ENCODE assay signal across 1 cellular context in genomic region chr18:34659579-34660517, GRCh38.
TF ChIP-seq lines count a peak whose summit lies in the region.

No MANE protein-coding gene starts in this region.

TF ChIP-seq in HEK293, 187 proteins besides CTCF, POLR2A, EP300 and RAD21 (continued from another document and continues in another):
- no peak for TF ChIP-seq ZNF518A (tag by site-specific recombination; conservative IDR thresholded peaks at IDR 0.05; ENCODE audit: low read depth)
- no peak for TF ChIP-seq ZNF692 (tag by site-specific recombination; IDR thresholded peaks at IDR 0.05)
- no peak for TF ChIP-seq BCL11B (tag by site-specific recombination; IDR thresholded peaks at IDR 0.05; ENCODE audit: low read depth)
- TF ChIP-seq PRDM10 (tag by site-specific recombination; IDR thresholded peaks at IDR 0.05) = peak; percentile 15; the same call in 1 of the 2 replicates
- TF ChIP-seq ZXDB (tag by site-specific recombination; IDR thresholded peaks at IDR 0.05) = peak; percentile 86
- TF ChIP-seq ZNF140 (tag by site-specific recombination; IDR thresholded peaks at IDR 0.05) = no peak
- no peak for TF ChIP-seq EGR2 (tag by site-specific recombination; IDR thresholded peaks at IDR 0.05; ENCODE audit: low read depth)
- no peak for TF ChIP-seq ZNF785 (tag by site-specific recombination; IDR thresholded peaks at IDR 0.05)
- TF ChIP-seq ZNF292 (tag by site-specific recombination; IDR thresholded peaks at IDR 0.05; ENCODE audit: borderline replicate concordance, low read depth) = no peak
- TF ChIP-seq OSR2 (tag by site-specific recombination; IDR thresholded peaks at IDR 0.05) = peak; percentile 70
- TF ChIP-seq ZBTB1 (tag by site-specific recombination; IDR thresholded peaks at IDR 0.05) = no peak
- TF ChIP-seq ZNF629 (tag by site-specific recombination; IDR thresholded peaks at IDR 0.05) = peak; percentile 73; the same call in 1 of the 2 replicates
- TF ChIP-seq HOXD13 (CRISPR knock-in tag; IDR thresholded peaks at IDR 0.05; ENCODE audit: borderline replicate concordance) = no peak
- no peak for TF ChIP-seq ZNF514 (tag by site-specific recombination; IDR thresholded peaks at IDR 0.05)
- no peak for TF ChIP-seq ZNF610 (tag by site-specific recombination; IDR thresholded peaks at IDR 0.05; ENCODE audit: borderline replicate concordance)
- TF ChIP-seq MZF1 (tag by site-specific recombination; IDR thresholded peaks at IDR 0.05; ENCODE audit: borderline replicate concordance) = no peak
- TF ChIP-seq SP7 (tag by site-specific recombination; IDR thresholded peaks at IDR 0.05) = peak; percentile 62
- no peak for TF ChIP-seq IKZF3 (tag by site-specific recombination; IDR thresholded peaks at IDR 0.05)
- no peak for TF ChIP-seq PRDM1 (tag by site-specific recombination; IDR thresholded peaks at IDR 0.05)
- TF ChIP-seq ZNF639 (tag by site-specific recombination; IDR thresholded peaks at IDR 0.05) = 0 out of 2 replicates have a peak, but pooled peaks have one; percentile 46
- no peak for TF ChIP-seq ZNF132 (tag by site-specific recombination; IDR thresholded peaks at IDR 0.05; ENCODE audit: borderline replicate concordance)
- TF ChIP-seq MEIS1 (CRISPR knock-in tag; IDR thresholded peaks at IDR 0.05; ENCODE audit: borderline replicate concordance) = no peak
- TF ChIP-seq ZBTB7A (tag by site-specific recombination; IDR thresholded peaks at IDR 0.05; ENCODE audit: low read depth) = no peak
- peak; percentile 82 for TF ChIP-seq ZNF843 (tag by site-specific recombination; IDR thresholded peaks at IDR 0.05)
- TF ChIP-seq ZNF521 (tag by site-specific recombination; IDR thresholded peaks at IDR 0.05) = no peak
- TF ChIP-seq ZNF777 (tag by site-specific recombination; IDR thresholded peaks at IDR 0.05; ENCODE audit: borderline replicate concordance) = no peak
- TF ChIP-seq HIC1 (tag by site-specific recombination; IDR thresholded peaks at IDR 0.05) = no peak
- TF ChIP-seq ZNF747 (tag by site-specific recombination; IDR thresholded peaks at IDR 0.05) = no peak
- peak; percentile 75 for TF ChIP-seq ZNF501 (tag by site-specific recombination; IDR thresholded peaks at IDR 0.05)
- TF ChIP-seq ZBTB21 (tag by site-specific recombination; IDR thresholded peaks at IDR 0.05) = no peak
- TF ChIP-seq ZBTB26 (tag by site-specific recombination; optimal IDR thresholded peaks at IDR 0.05) = no peak
- peak; percentile 94 for TF ChIP-seq TRIM28 (IDR thresholded peaks at IDR 0.05; ENCODE audit: borderline replicate concordance, low read length)
- TF ChIP-seq PRDM6 (tag by site-specific recombination; IDR thresholded peaks at IDR 0.05) = peak; percentile 39
- peak; percentile 69; the same call in 1 of the 2 replicates for TF ChIP-seq ZFP37 (tag by site-specific recombination; IDR thresholded peaks at IDR 0.05)
- TF ChIP-seq RBAK (tag by site-specific recombination; IDR thresholded peaks at IDR 0.05) = no peak
- no peak for TF ChIP-seq ZSCAN16 (tag by site-specific recombination; IDR thresholded peaks at IDR 0.05)
- TF ChIP-seq ZNF600 (tag by site-specific recombination; IDR thresholded peaks at IDR 0.05) = no peak
- no peak for TF ChIP-seq ZNF549 (tag by site-specific recombination; IDR thresholded peaks at IDR 0.05)
- no peak for TF ChIP-seq ZNF280D (tag by site-specific recombination; IDR thresholded peaks at IDR 0.05)
- no peak for TF ChIP-seq PBX3 (CRISPR knock-in tag; IDR thresholded peaks at IDR 0.05)
